Comparison of ENCODE assay signal across 9 cellular contexts in the genomic region with DNA sequence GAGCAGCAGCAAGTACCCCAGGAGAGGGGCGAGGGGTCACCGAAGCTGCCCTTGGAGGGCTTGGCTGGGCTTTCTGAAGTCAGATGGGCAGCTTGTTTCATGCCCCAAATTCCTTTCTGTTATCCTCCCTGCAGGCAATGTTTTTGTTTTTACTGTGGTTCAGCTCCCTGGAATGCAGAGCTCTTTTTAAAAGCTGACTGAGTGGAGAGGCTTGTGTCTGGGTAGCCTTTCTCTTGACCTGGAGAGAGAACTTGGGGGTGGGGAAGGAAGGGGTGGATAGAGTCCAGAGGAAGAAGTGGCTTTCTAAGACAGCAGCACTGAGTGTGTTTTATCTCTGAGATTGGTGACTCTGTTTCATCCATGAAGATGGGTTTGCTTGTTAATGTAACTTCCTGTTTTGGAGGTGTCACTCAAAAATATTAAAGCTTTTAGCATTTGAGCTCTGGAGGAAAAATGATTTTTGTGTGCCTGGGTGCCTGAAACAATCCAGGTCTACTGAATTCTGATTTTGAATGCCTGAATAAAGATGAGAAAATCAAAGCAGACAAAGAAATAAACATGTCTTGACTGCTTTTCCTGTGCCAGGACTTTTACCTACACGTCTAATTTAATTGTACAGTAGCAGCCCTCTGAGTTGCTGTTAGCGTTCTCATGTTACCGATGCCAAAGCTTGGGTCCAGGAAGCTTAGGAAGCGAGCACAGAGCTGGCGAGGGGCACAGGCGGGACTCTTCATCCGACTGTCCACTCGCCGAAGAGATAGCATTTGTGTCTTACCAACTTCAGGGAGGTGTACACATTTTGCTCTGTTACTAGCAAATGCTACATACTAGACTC.
DNase-seq lines count a peak whose midpoint lies in the region; ATAC-seq and TF ChIP-seq lines count a peak whose summit lies in the region.
"Had no signal": no experiment of that assay in that cellular context is flagged by ENCODE, and none has a peak within 500 bp of the region (broad histone marks: within the 10 kb centered on the region; RNA-seq: fewer than 3 reads in every experiment).

No MANE protein-coding gene starts in this region.

- H3K9me3 ChIP-seq in HUES6 (ENCODE audit: control insufficient read depth, insufficient read depth, low read depth, low read length): peaks cover 9% of the 10 kb centered on the region
- no peaks in the 10 kb centered on the region for H3K9me3 ChIP-seq in left lung
- no peaks in the 10 kb centered on the region for H3K9me3 ChIP-seq in Karpas-422 (ENCODE audit: low read length)

- no peaks in the 10 kb centered on the region for H3K9me2 ChIP-seq in Karpas-422 (replicated peaks; ENCODE audit: insufficient read depth, low read length)

- peaks cover 34% of the 10 kb centered on the region for H3K4me1 ChIP-seq in HUES6 (ENCODE audit: control insufficient read depth, insufficient read depth, low read length)
- H3K4me1 ChIP-seq in left lung: peaks cover 0 to 3% of the 10 kb centered on the region in 2 donors
- H3K4me1 ChIP-seq in Karpas-422 (ENCODE audit: low read length): no peaks in the 10 kb centered on the region

- H3K27ac ChIP-seq in HUES6 (ENCODE audit: low read depth, low read length): peak overlapping the region; percentile 25; the same call in 1 of the 2 replicates
- peak overlapping the region; percentile 44 for H3K27ac ChIP-seq in brain microvascular endothelial cell
- no peak overlapping the region for H3K27ac ChIP-seq in left lung
- H3K27ac ChIP-seq in Karpas-422 (ENCODE audit: low read length): no peak overlapping the region

- intact Hi-C loops in left lung (cut with DNase I): no loop called here

- peak; percentile 91 for ATAC-seq in left lung
- no peak for ATAC-seq in GM19397 (IDR thresholded peaks at IDR 0.05; ENCODE audit: unreplicated experiment)
- ATAC-seq: effector memory CD8-positive, alpha-beta T cell had no signal

- no peak overlapping the region for H3K9ac ChIP-seq in HUES6 (ENCODE audit: low read length)
- H3K9ac ChIP-seq in Karpas-422 (ENCODE audit: low read length): no peak overlapping the region

- H3K4me3 ChIP-seq in HUES6 (ENCODE audit: low read depth, low read length) (peak overlapping the region; percentile 20; the same call in 1 of the 2 replicates), brain microvascular endothelial cell (ENCODE audit: low read depth, low read length) (no peak overlapping the region), left lung (no peak overlapping the region), Karpas-422 (ENCODE audit: low read length) (no peak overlapping the region)

- POLR2A ChIA-PET in GM10248 (lab: Yijun Ruan, JAX): no interaction called here

- in situ Hi-C loops in brain microvascular endothelial cell (cut with HindIII; ENCODE audit: low pct_ligation_motif_present, low sequenced_read_pairs): no loop called here

- no peaks in the 10 kb centered on the region for H3K36me3 ChIP-seq in HUES6 (ENCODE audit: control insufficient read depth, insufficient read depth, low read length)
- H3K36me3 ChIP-seq in brain microvascular endothelial cell (replicated peaks): no peaks in the 10 kb centered on the region
- no peaks in the 10 kb centered on the region for H3K36me3 ChIP-seq in left lung
- no peaks in the 10 kb centered on the region for H3K36me3 ChIP-seq in Karpas-422 (ENCODE audit: insufficient read depth, low read length)

- CTCF ChIA-PET in GM10248 (lab: Yijun Ruan, JAX): interaction anchor here (1.0 to 1.4 kb wide), 4 partner anchors 9 to 49 kb away, joined by 3 to 4 read pairs (median 3); no protein-coding TSS in a partner anchor

- no peaks in the 10 kb centered on the region for H3K79me2 ChIP-seq in Karpas-422 (ENCODE audit: low read length)

- TF ChIP-seq CTCF in brain microvascular endothelial cell (IDR thresholded peaks at IDR 0.05; ENCODE audit: low read depth, low read length, missing control alignments) (no peak), left lung (IDR thresholded peaks at IDR 0.05) (no peak), GM10248 (IDR thresholded peaks at IDR 0.05; ENCODE audit: control extremely low read depth, extremely low read depth, low read depth, missing control alignments) (no peak)

- H3K4me2 ChIP-seq in Karpas-422 (ENCODE audit: low read depth, low read length, poor library complexity, severe bottlenecking): no peak overlapping the region

- no peaks in the 10 kb centered on the region for H4K20me1 ChIP-seq in Karpas-422 (ENCODE audit: insufficient read depth, low read depth, low read length)

- H3K27me3 ChIP-seq in HUES6 (ENCODE audit: control insufficient read depth, insufficient read depth, low read length) (no peaks in the 10 kb centered on the region), brain microvascular endothelial cell (replicated peaks) (no peaks in the 10 kb centered on the region), left lung (no peaks in the 10 kb centered on the region), Karpas-422 (ENCODE audit: low read length) (no peaks in the 10 kb centered on the region)

- no peak overlapping the region for H2AFZ ChIP-seq in Karpas-422 (ENCODE audit: low read length)

- peak; percentile 80 for DNase-seq in AG08396 (ENCODE audit: low spot score)
- peak; percentile 89 for DNase-seq in brain microvascular endothelial cell
- DNase-seq in left lung: no peak
- DNase-seq in Karpas-422: no peak
- DNase-seq in NCI-H82 treated with DMSO at 0.1 percent for 48 hours (lab: John Stamatoyannopoulos, UW; ENCODE audit: unreplicated experiment): no peak
- no peak for DNase-seq in GM10248 (ENCODE audit: extremely low spot score)
- DNase-seq: effector memory CD8-positive, alpha-beta T cell had no signal

Comparison
In these comparisons a context has a peak if more than half of its experiments do, and no peak if none do; other contexts are left out.
1. DNase-seq: peak in AG08396 (single experiment) and brain microvascular endothelial cell (single experiment); none in left lung (0 of 2), Karpas-422 (single experiment), NCI-H82 treated with DMSO at 0.1 percent for 48 hours (single experiment) and GM10248 (single experiment).
2. H3K27ac ChIP-seq: peak in HUES6 (single experiment) and brain microvascular endothelial cell (single experiment); none in left lung (0 of 2) and Karpas-422 (single experiment).